ENCODE assay signal across 26 cellular contexts in genomic region chr7:50626971-50627370, GRCh38.
"Had no signal": no experiment of that assay in that cellular context is flagged by ENCODE, and none has a peak within 500 bp of the region (broad histone marks: within the 10 kb centered on the region; RNA-seq: fewer than 3 reads in every experiment).

No MANE protein-coding gene starts in this region.

- H3K4me1 Mint-ChIP-seq: activated naive CD4-positive, alpha-beta T cell treated with anti-CD3 and anti-CD28 coated beads, Interleukin-2, amount 10 ng/mL, durations not matched to agents 7 days and 5 days; activated naive CD8-positive, alpha-beta T cell treated with anti-CD3 and anti-CD28 coated beads, Interleukin-2, amount 10 ng/mL, durations not matched to agents 7 days and 5 days had no signal

- H3K27me3 Mint-ChIP-seq: activated CD8-positive, alpha-beta T cell treated with anti-CD3 and anti-CD28 coated beads for 36 hours had no signal

- DNase-seq: activated CD4-positive, alpha-beta T cell treated with anti-CD3 and anti-CD28 coated beads for 4 hours; activated CD8-positive, alpha-beta memory T cell treated with anti-CD3 and anti-CD28 coated beads, Interleukin-2, amount 50 U/mL, for 4 hours; activated CD8-positive, alpha-beta T cell treated with anti-CD3 and anti-CD28 coated beads for 36 hours; activated gamma-delta T cell treated with Interleukin-2 at 50 U/mL for 16 hours; activated naive CD4-positive, alpha-beta T cell treated with anti-CD3 and anti-CD28 coated beads, Interleukin-2, amount 10 ng/mL, durations not matched to agents 7 days and 5 days; activated naive CD8-positive, alpha-beta T cell treated with anti-CD3 and anti-CD28 coated beads, Interleukin-2, amount 10 ng/mL, durations not matched to agents 7 days and 5 days; activated T-cell treated with anti-CD3 and anti-CD28 coated beads, Interleukin-2, amount 50 U/mL, for 72 hours; adrenal gland; anterior cingulate cortex; caudate nucleus; KG1; NCI-H1092; NCI-H1694 treated with DMSO at 0.1 percent for 48 hours; NCI-H2029 treated with DMSO at 0.1 percent for 48 hours; NCI-H2171 treated with DMSO at 0.1 percent for 48 hours; NCI-H226; NCI-H526; NCI-H82; Peyer's patch; Right ventricle myocardium superior; SJCRH30; T-helper 1 cell had no signal

- H3K27me3 ChIP-seq: adrenal gland, Peyer's patch had no signal

- H3K4me1 ChIP-seq: adrenal gland, SJCRH30 had no signal

- H3K36me3 ChIP-seq: SJCRH30, WERI-Rb-1 had no signal

- H3K27ac ChIP-seq: adrenal gland, Peyer's patch, RWPE1, SJCRH30, WERI-Rb-1 had no signal

- H3K36me3 Mint-ChIP-seq: activated naive CD4-positive, alpha-beta T cell treated with anti-CD3 and anti-CD28 coated beads, Interleukin-2, amount 10 ng/mL, durations not matched to agents 7 days and 5 days; activated naive CD8-positive, alpha-beta T cell treated with anti-CD3 and anti-CD28 coated beads, Interleukin-2, amount 10 ng/mL, durations not matched to agents 7 days and 5 days had no signal

- H3K27ac Mint-ChIP-seq: activated CD8-positive, alpha-beta T cell treated with anti-CD3 and anti-CD28 coated beads for 36 hours; activated naive CD4-positive, alpha-beta T cell treated with anti-CD3 and anti-CD28 coated beads, Interleukin-2, amount 10 ng/mL, durations not matched to agents 7 days and 5 days; activated naive CD8-positive, alpha-beta T cell treated with anti-CD3 and anti-CD28 coated beads, Interleukin-2, amount 10 ng/mL, durations not matched to agents 7 days and 5 days; activated T-cell treated with anti-CD3 and anti-CD28 coated beads, Interleukin-2, amount 50 U/mL, for 72 hours; activated T-helper 2 cell treated with anti-CD3 and anti-CD28 coated beads, Interferon-gamma antibody, Interleukin-2, Interleukin-4, amounts not matched to agents 10 μg/mL and 5 μg/mL and 100 μg/mL, durations not matched to agents 14 hours and 24 hours and 36 hours had no signal

- H3K9me3 ChIP-seq: adrenal gland, Peyer's patch, SJCRH30, SK-N-SH had no signal

- H3K4me3 Mint-ChIP-seq: activated CD8-positive, alpha-beta T cell treated with anti-CD3 and anti-CD28 coated beads for 36 hours; activated naive CD4-positive, alpha-beta T cell treated with anti-CD3 and anti-CD28 coated beads, Interleukin-2, amount 10 ng/mL, durations not matched to agents 7 days and 5 days; activated naive CD8-positive, alpha-beta T cell treated with anti-CD3 and anti-CD28 coated beads, Interleukin-2, amount 10 ng/mL, durations not matched to agents 7 days and 5 days; activated T-cell treated with anti-CD3 and anti-CD28 coated beads, Interleukin-2, amount 50 U/mL, for 72 hours had no signal

- H3K4me3 ChIP-seq: adrenal gland, Peyer's patch, SJCRH30 had no signal

- H3K9me3 Mint-ChIP-seq: activated CD8-positive, alpha-beta T cell treated with anti-CD3 and anti-CD28 coated beads for 36 hours; activated naive CD4-positive, alpha-beta T cell treated with anti-CD3 and anti-CD28 coated beads, Interleukin-2, amount 10 ng/mL, durations not matched to agents 7 days and 5 days; activated naive CD8-positive, alpha-beta T cell treated with anti-CD3 and anti-CD28 coated beads, Interleukin-2, amount 10 ng/mL, durations not matched to agents 7 days and 5 days; activated T-cell treated with anti-CD3 and anti-CD28 coated beads, Interleukin-2, amount 50 U/mL, for 72 hours; activated T-helper 2 cell treated with anti-CD3 and anti-CD28 coated beads, Interferon-gamma antibody, Interleukin-2, Interleukin-4, amounts not matched to agents 10 μg/mL and 5 μg/mL and 100 μg/mL, durations not matched to agents 14 hours and 24 hours and 36 hours had no signal
